In genomic region chr15:99486371-99487336, GRCh38 we compare ENCODE assay signal across 7 cellular contexts.
A peak's percentile ranks its signal among the peaks of the same experiment; 100 is the strongest.
DNase-seq lines count a peak whose midpoint lies in the region; ATAC-seq and TF ChIP-seq lines count a peak whose summit lies in the region.

No MANE protein-coding gene starts in this region.

- ATAC-seq in body of pancreas (peak; percentile 77), sciatic nerve (peak; percentile 82), HG03280 (IDR thresholded peaks at IDR 0.05; ENCODE audit: unreplicated experiment) (no peak)

- H3K4me1 ChIP-seq in body of pancreas (peaks cover 13% of the 10 kb centered on the region), iPS DF 6.9 (ENCODE audit: control insufficient read depth, insufficient read depth, low read length) (peaks cover 9% of the 10 kb centered on the region)

- H3K36me3 ChIP-seq in body of pancreas (replicated peaks in 1 of 2; ENCODE audit: insufficient read depth in 1 of 2, low read depth in 2 of 2) (no peaks in the 10 kb centered on the region), iPS DF 6.9 (ENCODE audit: control insufficient read depth, insufficient read depth, low read length) (no peaks in the 10 kb centered on the region)

- H3K4me3 ChIP-seq in body of pancreas (no peak overlapping the region), iPS DF 6.9 (ENCODE audit: low read length) (peak overlapping the region; percentile 29; the same call in 1 of the 2 replicates)

- H3K27ac ChIP-seq in body of pancreas (peak overlapping the region in 2 of 4 donors; percentile 10 to 34), iPS DF 6.9 (ENCODE audit: low read length) (no peak overlapping the region)

- H3K27me3 ChIP-seq in body of pancreas (no peaks in the 10 kb centered on the region), iPS DF 6.9 (ENCODE audit: control insufficient read depth, insufficient read depth, low read length) (no peaks in the 10 kb centered on the region)

- H3K9me3 ChIP-seq in body of pancreas: no peaks in the 10 kb centered on the region
- no peaks in the 10 kb centered on the region for H3K9me3 ChIP-seq in iPS DF 6.9 (ENCODE audit: control insufficient read depth, insufficient read depth, low read length)

- 6 to 13% methylated on average over 15 to 31 of the region's 31 CpGs for WGBS in body of pancreas, 2 donors
- no CpG with 5 or more reads among the region's 31 CpGs for WGBS in iPS DF 6.9 (ENCODE audit: insufficient coverage, insufficient read length)

- DNase-seq in GM03348 (ENCODE audit: low spot score) (peak; percentile 93), NCI-H1694 treated with DMSO at 0.1 percent for 48 hours (lab: John Stamatoyannopoulos, UW) (peak; percentile 84), body of pancreas (peak; percentile 57 to 86 (median 80)), iPS DF 6.9 (ENCODE audit: low read depth, low spot score) (no peak), sciatic nerve (ENCODE audit: low spot score) (peak; percentile 74)
- no peak for DNase-seq in activated CD4-positive, CD25-positive, alpha-beta regulatory T cell treated with anti-CD3 and anti-CD28 coated beads, Interleukin-2, amount 50 U/mL, for 72 hours

- TF ChIP-seq POLR2A in body of pancreas (IDR thresholded peaks at IDR 0.05): no peak

- intact Hi-C loops in body of pancreas (cut with DNase I) (no loop called here), sciatic nerve (cut with DNase I) (no loop called here)

- no peak for TF ChIP-seq CTCF in body of pancreas (IDR thresholded peaks at IDR 0.05)

Comparison
In these comparisons a context has a peak if more than half of its experiments do, and no peak if none do; other contexts are left out.
1. DNase-seq: peak in GM03348 (single experiment), NCI-H1694 treated with DMSO at 0.1 percent for 48 hours (single experiment), body of pancreas (4 of 4) and sciatic nerve (single experiment); none in iPS DF 6.9 (single experiment) and activated CD4-positive, CD25-positive, alpha-beta regulatory T cell treated with anti-CD3 and anti-CD28 coated beads, Interleukin-2, amount 50 U/mL, for 72 hours (single experiment).